Comparison of ENCODE assay signal across 8 cellular contexts in genomic region chr14:59918824-59919581, GRCh38. TPM values are rescaled to one million over a fixed set of nuclear protein-coding genes. Genes with fewer than 3 reads are reported as not detected.
DNase-seq lines count a peak whose midpoint lies in the region; ATAC-seq and TF ChIP-seq lines count a peak whose summit lies in the region.

No MANE protein-coding gene starts in this region.

- no peak for TF ChIP-seq CTCF in GM10248 (IDR thresholded peaks at IDR 0.05; ENCODE audit: control extremely low read depth, extremely low read depth, low read depth, missing control alignments)
- peak in 4 of 6 experiments; percentile 21 to 63 (median 59) for TF ChIP-seq CTCF in Peyer's patch (IDR thresholded peaks at IDR 0.05)
- TF ChIP-seq CTCF in colonic mucosa (IDR thresholded peaks at IDR 0.05), result peak; percentile 32
- peak; percentile 27 to 41 for TF ChIP-seq CTCF in left lung (IDR thresholded peaks at IDR 0.05)

- H2AFZ ChIP-seq in ACC112 (ENCODE audit: low read length, unreplicated experiment), result peak overlapping the region; percentile 73

- no peak for TF ChIP-seq POLR2A in Peyer's patch (IDR thresholded peaks at IDR 0.05)

- H3K4me3 ChIP-seq in ACC112 (ENCODE audit: low read depth, low read length) (peak overlapping the region; percentile 80), Peyer's patch (peak overlapping the region; percentile 32 to 57 (median 45)), colonic mucosa (peak overlapping the region; percentile 23), left lung (peak overlapping the region; percentile 20 to 34), stomach smooth muscle (ENCODE audit: low read length in 2 of 2) (peak overlapping the region; percentile 58 to 64)

- DNase-seq in GM10248 (ENCODE audit: extremely low spot score), result peak; percentile 42
- no peak for DNase-seq in Peyer's patch
- DNase-seq in colonic mucosa, result no peak
- DNase-seq in left lung, result peak in 1 of 2 donors; percentile 34

- peak; percentile 53 for ATAC-seq in HG03565 (IDR thresholded peaks at IDR 0.05; ENCODE audit: unreplicated experiment)
- peak; percentile 88 for ATAC-seq in left lung
- no peak for ATAC-seq in GM18873 (IDR thresholded peaks at IDR 0.05; ENCODE audit: low FRiP score, unreplicated experiment)

- H3K79me2 ChIP-seq in ACC112 (ENCODE audit: control insufficient read depth, insufficient read depth, low read length, unreplicated experiment), result no peaks in the 10 kb centered on the region

- CTCF ChIA-PET in GM10248 (lab: Yijun Ruan, JAX), result interaction anchor here (0.9 to 1.4 kb wide), 4 partner anchors 8 to 286 kb away, joined by 3 to 9 read pairs (median 4); no protein-coding TSS in a partner anchor

- H3K27ac ChIP-seq in ACC112 (ENCODE audit: low read depth, low read length), result no peak overlapping the region
- H3K27ac ChIP-seq in Peyer's patch, result peak overlapping the region in 1 of 4 donors; percentile 51
- H3K27ac ChIP-seq in colonic mucosa, result no peak overlapping the region
- H3K27ac ChIP-seq in left lung, result no peak overlapping the region
- no peak overlapping the region for H3K27ac ChIP-seq in stomach smooth muscle (ENCODE audit: low read length)

- intact Hi-C loops in colonic mucosa (cut with DNase I), result no loop called here
- intact Hi-C loops in left lung (cut with DNase I), result no loop called here

- H3K36me3 ChIP-seq in ACC112 (ENCODE audit: insufficient read depth, low read length) (no peaks in the 10 kb centered on the region), Peyer's patch (no peaks in the 10 kb centered on the region), colonic mucosa (no peaks in the 10 kb centered on the region), left lung (no peaks in the 10 kb centered on the region), stomach smooth muscle (ENCODE audit: control insufficient read depth in 2 of 2, insufficient read depth in 2 of 2, low read length in 2 of 2) (no peaks in the 10 kb centered on the region)

- POLR2A ChIA-PET in GM10248 (lab: Yijun Ruan, JAX), result no interaction called here

- H3K27me3 ChIP-seq in ACC112 (ENCODE audit: insufficient read depth, low read length) (peaks cover 61% of the 10 kb centered on the region), Peyer's patch (no peaks in the 10 kb centered on the region), colonic mucosa (peaks cover 15% of the 10 kb centered on the region), left lung (peaks cover 25 to 56% of the 10 kb centered on the region in 2 donors), stomach smooth muscle (ENCODE audit: control insufficient read depth in 1 of 2, insufficient read depth in 2 of 2, low read length in 2 of 2) (peaks cover 12 to 17% of the 10 kb centered on the region in 2 donors)

- H3K9ac ChIP-seq in colonic mucosa (ENCODE audit: low read depth in 2 of 2, low read length in 2 of 2), result peak overlapping the region in 1 of 2 donors; percentile 5
- no peak overlapping the region for H3K9ac ChIP-seq in stomach smooth muscle (ENCODE audit: low read length in 2 of 2)

- H3K9me3 ChIP-seq in Peyer's patch (no peaks in the 10 kb centered on the region), colonic mucosa (no peaks in the 10 kb centered on the region), left lung (no peaks in the 10 kb centered on the region), stomach smooth muscle (ENCODE audit: control insufficient read depth in 2 of 2, low read length in 2 of 2) (peaks cover 0 to 3% of the 10 kb centered on the region in 2 donors)

- H3K4me1 ChIP-seq in ACC112 (ENCODE audit: control insufficient read depth, insufficient read depth, low read length, unreplicated experiment) (no peaks in the 10 kb centered on the region), Peyer's patch (peaks cover 0 to 11% (median 4%) of the 10 kb centered on the region in 4 donors), colonic mucosa (peaks cover 5% of the 10 kb centered on the region), left lung (peaks cover 9 to 14% of the 10 kb centered on the region in 2 donors), stomach smooth muscle (ENCODE audit: control insufficient read depth, insufficient read depth, low read length) (peaks cover 4% of the 10 kb centered on the region)

RNA-seq across cellular contexts. Expression of gene LRRC9, which starts 0.9 kb away (rescaled TPM):
- 10 to 100 TPM in 1 of 4 donors, 1 to 10 TPM in 1, under 1 TPM in 1, not detected in 1; 0.27 to 13.4 (median 5.1) TPM for total RNA-seq in Peyer's patch
- total RNA-seq in colonic mucosa, result under 1 TPM in 1 of 2 donors, not detected in 1; 0.20 TPM
- under 1 TPM in 1 of 2 donors, not detected in 1; 0.05 TPM for total RNA-seq in left lung

RNA-seq across cellular contexts. Expression of gene RTN1, which starts 48.4 kb away (rescaled TPM):
- 1 to 10 TPM; 5.0 to 7.0 (median 5.7) TPM for total RNA-seq in Peyer's patch
- 1 to 10 TPM in 1 of 2 donors, under 1 TPM in 1; 0.84 to 4.7 TPM for total RNA-seq in colonic mucosa
- 1 to 10 TPM; 3.6 to 7.9 TPM for total RNA-seq in left lung

Comparison
In these comparisons a context has a peak if more than half of its experiments do, and no peak if none do; other contexts are left out.
1. H3K4me3 ChIP-seq: peak in every context shown above with its lines; median percentile 80 in ACC112; 61 in stomach smooth muscle; 45 in Peyer's patch; 27 in left lung; 23 in colonic mucosa.